ENCODE assay signal across 1 cellular context in genomic region chr10:30433286-30433778, GRCh38.
TF ChIP-seq lines count a peak whose summit lies in the region.

No MANE protein-coding gene starts in this region.

TF ChIP-seq in HCT116, 20 proteins besides CTCF, POLR2A, EP300 and RAD21 (continued from another document):
- TF ChIP-seq, protein P1, sequence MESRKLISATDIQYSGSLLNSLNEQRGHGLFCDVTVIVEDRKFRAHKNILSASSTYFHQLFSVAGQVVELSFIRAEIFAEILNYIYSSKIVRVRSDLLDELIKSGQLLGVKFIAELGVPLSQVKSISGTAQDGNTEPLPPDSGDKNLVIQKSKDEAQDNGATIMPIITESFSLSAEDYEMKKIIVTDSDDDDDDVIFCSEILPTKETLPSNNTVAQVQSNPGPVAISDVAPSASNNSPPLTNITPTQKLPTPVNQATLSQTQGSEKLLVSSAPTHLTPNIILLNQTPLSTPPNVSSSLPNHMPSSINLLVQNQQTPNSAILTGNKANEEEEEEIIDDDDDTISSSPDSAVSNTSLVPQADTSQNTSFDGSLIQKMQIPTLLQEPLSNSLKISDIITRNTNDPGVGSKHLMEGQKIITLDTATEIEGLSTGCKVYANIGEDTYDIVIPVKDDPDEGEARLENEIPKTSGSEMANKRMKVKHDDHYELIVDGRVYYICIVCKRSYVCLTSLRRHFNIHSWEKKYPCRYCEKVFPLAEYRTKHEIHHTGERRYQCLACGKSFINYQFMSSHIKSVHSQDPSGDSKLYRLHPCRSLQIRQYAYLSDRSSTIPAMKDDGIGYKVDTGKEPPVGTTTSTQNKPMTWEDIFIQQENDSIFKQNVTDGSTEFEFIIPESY (IDR thresholded peaks at IDR 0.05; ENCODE audit: extremely low read depth, insufficient replicate concordance, low read length), result no peak
